16 cellular contexts compared by ENCODE assay signal in genomic region chr3:8537440-8537839, GRCh38. TPM values are rescaled to one million over a fixed set of nuclear protein-coding genes. Genes with fewer than 3 reads are reported as not detected.
DNase-seq lines count a peak whose midpoint lies in the region; ATAC-seq, FAIRE-seq and TF ChIP-seq lines count a peak whose summit lies in the region.
"Had no signal": no experiment of that assay in that cellular context is flagged by ENCODE, and none has a peak within 500 bp of the region (broad histone marks: within the 10 kb centered on the region; RNA-seq: fewer than 3 reads in every experiment).

No MANE protein-coding gene starts in this region.

- TF ChIP-seq CTCF in HepG2 (CRISPR knock-in tag; IDR thresholded peaks at IDR 0.05), result no peak
- no peak for TF ChIP-seq CTCF in right lobe of liver (IDR thresholded peaks at IDR 0.05)
- TF ChIP-seq CTCF in H1 (IDR thresholded peaks at IDR 0.05; ENCODE audit: control extremely low read depth in 1 of 3, insufficient read depth in 1 of 3, low read depth in 1 of 3, low read length in 3 of 3), result no peak
- no peak for TF ChIP-seq CTCF in gastrocnemius medialis (IDR thresholded peaks at IDR 0.05 in 4 of 5, conservative IDR thresholded peaks at IDR 0.05 in 1 of 5)

- TF ChIP-seq RAD21 in HepG2 (CRISPR knock-in tag; IDR thresholded peaks at IDR 0.05), result no peak
- no peak for TF ChIP-seq RAD21 in H1 (IDR thresholded peaks at IDR 0.05 in 1 of 2, conservative IDR thresholded peaks at IDR 0.05 in 1 of 2; ENCODE audit: low read depth in 2 of 2, low read length in 2 of 2)

- no peak overlapping the region for H2BK12ac ChIP-seq in H1 (ENCODE audit: low read depth, low read length)

- H4K5ac ChIP-seq in H1 (ENCODE audit: insufficient read length, low read depth, low read length), result no peak overlapping the region

- no TSS peak for BruUV-seq in HepG2 (replicated peaks; lab: Mats Ljungman, UMichigan)

- H4K8ac ChIP-seq in H1 (ENCODE audit: extremely low read depth, insufficient read depth, low read length), result no peak overlapping the region

- no peak overlapping the region for H3K9ac ChIP-seq in HepG2 (ENCODE audit: insufficient read depth, low read depth, low read length)
- no peak overlapping the region for H3K9ac ChIP-seq in H1 (replicated peaks in 1 of 4; ENCODE audit: extremely low read depth in 1 of 4, low read depth in 3 of 4, low read length in 3 of 4)

- H2BK20ac ChIP-seq in H1 (ENCODE audit: low read length), result no peak overlapping the region

- in situ Hi-C loops in HepG2 (cut with HindIII; ENCODE audit: extremely low pct_ligation_motif_present, low pct_unique_long_range_greater_than_20kb) (no loop called here), gastrocnemius medialis (cut with MboI; ENCODE audit: low sequenced_read_pairs in 4 of 4) (no loop called here)

- intact Hi-C loops in HepG2 (cut with micrococcal nuclease; ENCODE audit: unreplicated experiment), result no loop called here
- intact Hi-C loops in right lobe of liver (cut with DNase I), result no loop called here
- intact Hi-C loops in gastrocnemius medialis (cut with DNase I; ENCODE audit: low total_unique reads), result loop anchor here (2.0 kb wide), 1 partner anchor 15 kb away; no protein-coding TSS in a partner anchor
- intact Hi-C loops in aorta (cut with DNase I), result no loop called here

- no peak overlapping the region for H3K14ac ChIP-seq in H1 (ENCODE audit: insufficient read length)

- FAIRE-seq in HepG2 (lab: Jason Lieb, UNC), result no peak
- FAIRE-seq in H1 (lab: Jason Lieb, UNC), result no peak
- FAIRE-seq: GM12891 had no signal

- no peak for DNase-seq in HepG2 (ENCODE audit: low spot score)
- no peak for DNase-seq in right lobe of liver
- DNase-seq in H1 (ENCODE audit: low read depth in 1 of 2, low spot score in 2 of 2), result no peak
- DNase-seq in gastrocnemius medialis, result no peak
- no peak for DNase-seq in aorta
- DNase-seq in 8988T, result no peak
- DNase-seq in GF-D8 (lab: John Stamatoyannopoulos, UW), result no peak
- DNase-seq: BE2C; CD4-positive, alpha-beta memory T cell; DMS79; H9 had no signal

- no peaks in the 10 kb centered on the region; the same call in 1 of the 2 replicates for H3K79me1 ChIP-seq in H1 (ENCODE audit: low read depth, low read length)

- no peak overlapping the region for H3K4me3 ChIP-seq in HepG2 (replicated peaks in 1 of 3; ENCODE audit: insufficient read depth in 1 of 3, low read depth in 2 of 3, low read length in 3 of 3)
- H3K4me3 ChIP-seq in right lobe of liver, result no peak overlapping the region
- no peak overlapping the region for H3K4me3 ChIP-seq in H1 (ENCODE audit: extremely low read depth in 1 of 4, insufficient read depth in 2 of 4, low read depth in 3 of 4, low read length in 4 of 4)
- no peak overlapping the region for H3K4me3 ChIP-seq in gastrocnemius medialis
- H3K4me3 ChIP-seq in aorta (ENCODE audit: low read length in 2 of 2), result no peak overlapping the region
- H3K4me3 ChIP-seq: GM23338 had no signal

- H2BK5ac ChIP-seq in H1 (ENCODE audit: low read depth, low read length), result no peak overlapping the region

- no peak overlapping the region for H2BK120ac ChIP-seq in H1 (replicated peaks; ENCODE audit: low read depth, low read length)

- H2AFZ ChIP-seq in HepG2 (ENCODE audit: low read length) (no peak overlapping the region), H1 (ENCODE audit: low read length) (no peak overlapping the region)
- H2AFZ ChIP-seq: GM23338 had no signal

- H3K9me3 ChIP-seq in HepG2 (ENCODE audit: low read length) (peaks cover 7% of the 10 kb centered on the region), right lobe of liver (no peaks in the 10 kb centered on the region), H1 (ENCODE audit: insufficient read depth in 2 of 2, low read depth in 1 of 2, low read length in 1 of 2) (0 out of 4 replicates have a peak, but pooled peaks cover 0 to 2% of the 10 kb centered on the region in 2 experiments), gastrocnemius medialis (no peaks in the 10 kb centered on the region), aorta (ENCODE audit: control insufficient read depth, low read length) (no peaks in the 10 kb centered on the region)
- H3K9me3 ChIP-seq: BE2C had no signal

- H3K23ac ChIP-seq in H1 (ENCODE audit: insufficient read length), result no peak overlapping the region

- H3K56ac ChIP-seq in H1 (replicated peaks; ENCODE audit: insufficient read length, low read depth, low read length), result no peak overlapping the region

- H3K18ac ChIP-seq in H1 (ENCODE audit: extremely low read depth, low read length), result no peak overlapping the region

- H4K20me1 ChIP-seq in HepG2 (ENCODE audit: insufficient read depth, low read length) (no peaks in the 10 kb centered on the region), H1 (replicated peaks in 1 of 2; ENCODE audit: control insufficient read depth in 1 of 2, insufficient read depth in 2 of 2, low read length in 2 of 2) (no peaks in the 10 kb centered on the region)

- TF ChIP-seq POLR2A in HepG2 (IDR thresholded peaks at IDR 0.05; ENCODE audit: insufficient read depth in 1 of 2, low read depth in 2 of 2, low read length in 2 of 2) (no peak), right lobe of liver (IDR thresholded peaks at IDR 0.05) (no peak), H1 (IDR thresholded peaks at IDR 0.05; ENCODE audit: control extremely low read depth in 1 of 2, low read depth in 2 of 2, low read length in 2 of 2) (no peak), gastrocnemius medialis (IDR thresholded peaks at IDR 0.05) (no peak)

- CTCF ChIA-PET in HepG2 (lab: Yijun Ruan, JAX; ENCODE audit: low intra/inter-chr PET ratio, low total read pairs) (no interaction called here), H1 (lab: Charles Lee; ENCODE audit: partially characterized antibody) (interaction anchor here (1.4 kb wide), 1 partner anchor 32 kb away, joined by 3 read pairs; no protein-coding TSS in a partner anchor)

- H3K4me1 ChIP-seq in HepG2 (ENCODE audit: insufficient read depth, low read length), result peaks cover 7% of the 10 kb centered on the region
- H3K4me1 ChIP-seq in right lobe of liver, result peaks cover 0 to 5% (median 2%) of the 10 kb centered on the region in 4 donors
- H3K4me1 ChIP-seq in H1 (replicated peaks in 1 of 4; ENCODE audit: control insufficient read depth in 3 of 4, insufficient read depth in 4 of 4, low read length in 3 of 4), result peaks cover 0 to 8% (median 5%) of the 10 kb centered on the region in 4 experiments; a peak in 4 of 7 replicates
- H3K4me1 ChIP-seq in gastrocnemius medialis, result peaks cover 45 to 62% of the 10 kb centered on the region in 2 donors
- H3K4me1 ChIP-seq in aorta (ENCODE audit: control insufficient read depth in 1 of 2, insufficient read depth in 2 of 2, low read length in 2 of 2), result peaks cover 0 to 3% of the 10 kb centered on the region in 2 donors
- H3K4me1 ChIP-seq: BE2C had no signal

- H2BK15ac ChIP-seq in H1 (ENCODE audit: low read length), result no peak overlapping the region

- no peak overlapping the region for H2AK5ac ChIP-seq in H1 (ENCODE audit: low read depth, low read length)

- no peak for ATAC-seq in HepG2
- ATAC-seq in right lobe of liver, result no peak
- ATAC-seq in gastrocnemius medialis, result no peak
- no peak for ATAC-seq in aorta (ENCODE audit: low FRiP score)
- ATAC-seq in HG03159 (IDR thresholded peaks at IDR 0.05; ENCODE audit: unreplicated experiment), result no peak
- ATAC-seq: GM23338 had no signal

- H3K4me2 ChIP-seq in HepG2 (ENCODE audit: low read depth, low read length) (no peak overlapping the region), H1 (ENCODE audit: insufficient read depth in 1 of 2, low read depth in 2 of 2, low read length in 2 of 2) (no peak overlapping the region)
- H3K4me2 ChIP-seq: GM23338 had no signal

- H3K4ac ChIP-seq in H1 (replicated peaks; ENCODE audit: insufficient read length, low read depth, low read length), result no peak overlapping the region

- H3K27me3 ChIP-seq in HepG2 (ENCODE audit: control insufficient read depth in 1 of 2, insufficient read depth in 2 of 2, low read length in 2 of 2) (no peaks in the 10 kb centered on the region), right lobe of liver (no peaks in the 10 kb centered on the region), H1 (replicated peaks in 1 of 4; ENCODE audit: control insufficient read depth in 3 of 4, extremely low read depth in 1 of 4, insufficient read depth in 3 of 4, low read length in 3 of 4) (no peaks in the 10 kb centered on the region), gastrocnemius medialis (no peaks in the 10 kb centered on the region), aorta (ENCODE audit: control insufficient read depth in 1 of 2, insufficient read depth in 2 of 2, low read length in 1 of 2) (no peaks in the 10 kb centered on the region)
- H3K27me3 ChIP-seq: BE2C had no signal

- no peaks in the 10 kb centered on the region for H3K23me2 ChIP-seq in H1 (ENCODE audit: low read depth, low read length)

- TF ChIP-seq EP300 in HepG2 (IDR thresholded peaks at IDR 0.05; ENCODE audit: low read depth in 2 of 2, low read length in 2 of 2), result no peak
- no peak for TF ChIP-seq EP300 in HepG2 (CRISPR knock-in tag; IDR thresholded peaks at IDR 0.05; ENCODE audit: borderline replicate concordance)
- TF ChIP-seq EP300 in H1 (IDR thresholded peaks at IDR 0.05; ENCODE audit: borderline replicate concordance in 1 of 2, low read depth in 2 of 2, low read length in 2 of 2), result no peak

- H4K91ac ChIP-seq in H1 (replicated peaks; ENCODE audit: insufficient read length, low read length), result no peak overlapping the region

- H3K79me2 ChIP-seq in HepG2 (ENCODE audit: insufficient read depth, low read length) (no peaks in the 10 kb centered on the region), H1 (ENCODE audit: control insufficient read depth in 1 of 2, insufficient read depth in 2 of 2, low read length in 2 of 2) (no peaks in the 10 kb centered on the region)

- peaks cover 5 to 15% of the 10 kb centered on the region in 2 experiments for H3K36me3 ChIP-seq in HepG2 (replicated peaks in 1 of 2; ENCODE audit: control insufficient read depth in 1 of 2, insufficient read depth in 2 of 2, low read length in 2 of 2)
- no peaks in the 10 kb centered on the region for H3K36me3 ChIP-seq in right lobe of liver
- peaks cover 0 to 14% (median 6%) of the 10 kb centered on the region in 4 experiments; a peak in 7 of 8 replicates for H3K36me3 ChIP-seq in H1 (ENCODE audit: control insufficient read depth in 2 of 4, insufficient read depth in 4 of 4, low read length in 3 of 4)
- H3K36me3 ChIP-seq in gastrocnemius medialis, result peaks cover 5 to 46% of the 10 kb centered on the region in 2 donors
- H3K36me3 ChIP-seq in aorta (ENCODE audit: control insufficient read depth in 1 of 2, insufficient read depth in 2 of 2, low read length in 1 of 2), result peaks cover 11 to 34% of the 10 kb centered on the region in 2 donors
- H3K36me3 ChIP-seq: BE2C had no signal

- POLR2A ChIA-PET in HepG2 (lab: Yijun Ruan, JAX), result no interaction called here
- POLR2A ChIA-PET in H1 (lab: Charles Lee; ENCODE audit: partially characterized antibody), result interaction anchor here (1.1 kb wide), 1 partner anchor 79 kb away, joined by 3 read pairs; no protein-coding TSS in a partner anchor

- H3K27ac ChIP-seq in HepG2 (ENCODE audit: extremely low read length, insufficient read depth, low read length), result no peak overlapping the region
- no peak overlapping the region for H3K27ac ChIP-seq in right lobe of liver
- H3K27ac ChIP-seq in H1 (ENCODE audit: low read depth, low read length), result no peak overlapping the region; the same call in 1 of the 2 replicates
- peak overlapping the region; percentile 6 to 95 (median 68) for H3K27ac ChIP-seq in gastrocnemius medialis
- peak overlapping the region; percentile 0 to 21 for H3K27ac ChIP-seq in aorta (ENCODE audit: low read depth in 1 of 2, low read length in 2 of 2)
- H3K27ac ChIP-seq: 22Rv1, C4-2B had no signal

- WGBS in HepG2 (ENCODE audit: low lambda C conversion rate), result 77% methylated on average over 1 of the region's 1 CpG
- 63% methylated on average over 1 of the region's 1 CpG for WGBS in right lobe of liver (ENCODE audit: insufficient coverage, low coverage, low lambda C conversion rate, missing lambda C conversion rate)
- WGBS in H1 (ENCODE audit: extremely low coverage in 1 of 2, insufficient coverage in 1 of 2, insufficient read length in 1 of 2, insufficient replicate concordance in 2 of 2, low coverage in 1 of 2, low lambda C conversion rate in 2 of 2, missing lambda C conversion rate in 1 of 2), 2 experiments, result 92% methylated on average over 1 of the region's 1 CpG; no CpG with 5 or more reads in 1 of the 2 experiments
- 92 to 96% methylated on average over 1 of the region's 1 CpG for WGBS in aorta, 2 donors

RNA-seq across cellular contexts. Expression of gene LMCD1, which starts 35.8 kb away (rescaled TPM):
- total RNA-seq in HepG2 (2016; rRNA removed; fragmentation: Illumina TruSeq; extraction: Trizol) (6.1 and 6.2 TPM in 2 replicates), right lobe of liver (10 to 100 TPM in 3 of 6 experiments, 1 to 10 TPM in 3; 3.0 to 24.0 (median 8.4) TPM), gastrocnemius medialis (100 to 1,000 TPM in 3 of 4 donors, 10 to 100 TPM in 1; 96.0 to 581 (median 167) TPM), aorta (1,000 to 10,000 TPM in 1 of 2 donors, 100 to 1,000 TPM in 1; 192 to 1,289 TPM)
- total RNA-seq in HepG2 (2016; cell fraction: cytosol; rRNA removed; fragmentation: Illumina TruSeq; extraction: Trizol; ENCODE audit: low read depth), result 1.7 and 2.4 TPM in 2 replicates
- 5.4 and 5.9 TPM in 2 replicates for total RNA-seq in HepG2 (2016; cell fraction: insoluble cytoplasmic fraction; rRNA removed; fragmentation: Illumina TruSeq; extraction: Trizol)
- 4.3 and 4.7 TPM in 2 replicates for total RNA-seq in HepG2 (2016; cell fraction: membrane; rRNA removed; fragmentation: Illumina TruSeq; extraction: Trizol)
- 3.8 and 6.4 TPM in 2 replicates for total RNA-seq in HepG2 (2016; cell fraction: nucleus; rRNA removed; fragmentation: Illumina TruSeq; extraction: Trizol)
- polyA plus RNA-seq in HepG2 (2011; rRNA removed) (6.1 and 7.1 TPM in 2 replicates), H1 (2011; rRNA removed) (12.3 and 20.2 TPM in 2 replicates), aorta (100 to 1,000 TPM; 347 to 416 TPM)
- 5.3 and 8.6 TPM in 2 replicates for polyA plus RNA-seq in HepG2 (2011; cell fraction: cytosol; rRNA removed)
- 4.5 and 4.6 TPM in 2 replicates for polyA plus RNA-seq in HepG2 (2011; cell fraction: nucleus; rRNA removed)
- 8.2 and 10.5 TPM in 2 replicates for polyA plus RNA-seq in HepG2 (2012)
- polyA plus RNA-seq in HepG2 (2016; cell fraction: cytosol; fragmentation: Illumina TruSeq; extraction: Trizol; ENCODE audit: low read depth), result 1.5 and 2.2 TPM in 2 replicates
- polyA plus RNA-seq in HepG2 (2016; cell fraction: insoluble cytoplasmic fraction; fragmentation: Illumina TruSeq; extraction: Trizol; ENCODE audit: low read depth), result 6.6 and 6.8 TPM in 2 replicates
- 3.0 and 3.5 TPM in 2 replicates for polyA plus RNA-seq in HepG2 (2016; cell fraction: membrane; fragmentation: Illumina TruSeq; extraction: Trizol; ENCODE audit: low read depth)
- 3.4 and 4.0 TPM in 2 replicates for polyA plus RNA-seq in HepG2 (2016; cell fraction: nucleus; fragmentation: Illumina TruSeq; extraction: Trizol; ENCODE audit: insufficient read depth, low read depth)
- 0.09 and 5.2 TPM in 2 replicates for polyA minus RNA-seq in HepG2 (2011; rRNA and poly(A)+ RNA removed; ENCODE audit: low replicate concordance)
- 3.3 and 4.0 TPM in 2 replicates for polyA minus RNA-seq in HepG2 (2011; cell fraction: cytosol; rRNA and poly(A)+ RNA removed)
- polyA minus RNA-seq in HepG2 (2011; cell fraction: nucleus; rRNA and poly(A)+ RNA removed), result 4.4 and 9.5 TPM in 2 replicates
- total RNA-seq in H1 (2021; fragmentation: NEBNext Ultra II Directional; extraction: Animal tissue kit (Norgen Biotek cat#: 25700)), result 26.5 and 30.1 TPM in 2 replicates
- 24.9 TPM for polyA plus RNA-seq in H1 (2011; cell fraction: cytosol; rRNA removed)
- 22.4 TPM for polyA plus RNA-seq in H1 (2011; cell fraction: nucleus; rRNA removed)
- 17.0 to 23.2 TPM (median 19.9 TPM) in 4 replicates for polyA plus RNA-seq in H1 (2012, experiment 1 of 2)
- polyA plus RNA-seq in H1 (2012, experiment 2 of 2), result 18.9 TPM
- polyA plus RNA-seq in H1 (2013, experiment 1 of 2), result 15.1 TPM
- polyA plus RNA-seq in H1 (2013, experiment 2 of 2), result 14.1 TPM
- polyA minus RNA-seq in H1 (2011; rRNA and poly(A)+ RNA removed), result 11.0 and 13.7 TPM in 2 replicates
- 10.3 TPM for polyA minus RNA-seq in H1 (2011; cell fraction: cytosol; rRNA and poly(A)+ RNA removed)
- 19.9 TPM for polyA minus RNA-seq in H1 (2011; cell fraction: nucleus; rRNA and poly(A)+ RNA removed)

Comparison
In these comparisons a context has a peak if more than half of its experiments do, and no peak if none do; other contexts are left out.
1. H3K27ac ChIP-seq: peak in gastrocnemius medialis (4 of 4) and aorta (2 of 2); none in HepG2 (single experiment), right lobe of liver (0 of 3) and H1 (single experiment).
2. Of the 41 proteins assayed by ChIP-seq in both HepG2 and H1: peak only in HepG2: none; only in H1: KDM1A; in both: none; in neither: 40.